Comparison of ENCODE assay signal across 9 cellular contexts in genomic region chr19:3692141-3693029, GRCh38. TPM values are rescaled to one million over a fixed set of nuclear protein-coding genes. Genes with fewer than 3 reads are reported as not detected.
DNase-seq lines count a peak whose midpoint lies in the region; ATAC-seq and TF ChIP-seq lines count a peak whose summit lies in the region.
"Had no signal": no experiment of that assay in that cellular context is flagged by ENCODE, and none has a peak within 500 bp of the region (broad histone marks: within the 10 kb centered on the region; RNA-seq: fewer than 3 reads in every experiment).

No MANE protein-coding gene starts in this region.

- peaks cover 2% of the 10 kb centered on the region for H3K9me3 Mint-ChIP-seq in activated CD8-positive, alpha-beta memory T cell treated with anti-CD3 and anti-CD28 coated beads, Interleukin-2, amount 10 ng/mL, durations not matched to agents 7 days and 5 days (ENCODE audit: low read depth)

- TF ChIP-seq CTCF in HCT116 (IDR thresholded peaks at IDR 0.05 in 2 of 3, conservative IDR thresholded peaks at IDR 0.05 in 1 of 3; ENCODE audit: borderline replicate concordance in 1 of 3, insufficient read depth in 1 of 3, low read depth in 2 of 3, low read length in 2 of 3) (peak in 2 of 3 experiments; percentile 60 to 68; a peak in 5 of 6 replicates), fibroblast of pulmonary artery (IDR thresholded peaks at IDR 0.05; ENCODE audit: low read length, missing control alignments) (peak; percentile 52)

- no peak overlapping the region for H3K9ac ChIP-seq in HCT116 (ENCODE audit: low read length)

- H3K4me1 Mint-ChIP-seq in activated CD8-positive, alpha-beta memory T cell treated with anti-CD3 and anti-CD28 coated beads, Interleukin-2, amount 10 ng/mL, durations not matched to agents 7 days and 5 days = peaks cover 43% of the 10 kb centered on the region

- H3K9me3 ChIP-seq in HCT116 (ENCODE audit: control insufficient read depth in 1 of 2, insufficient read depth in 1 of 2, low read depth in 1 of 2, low read length in 2 of 2) = no peaks in the 10 kb centered on the region

- H3K36me3 ChIP-seq in HCT116 (ENCODE audit: control insufficient read depth in 1 of 2, insufficient read depth in 2 of 2, low read length in 2 of 2) = no peaks in the 10 kb centered on the region; a peak in 1 of 4 replicates

- ATAC-seq in HCT116 (peak; percentile 77), GM19395 (IDR thresholded peaks at IDR 0.05; ENCODE audit: unreplicated experiment) (no peak), HG02970 (IDR thresholded peaks at IDR 0.05; ENCODE audit: low FRiP score, unreplicated experiment) (no peak), GM21367 (IDR thresholded peaks at IDR 0.05; ENCODE audit: unreplicated experiment) (no peak), HG02642 (IDR thresholded peaks at IDR 0.05; ENCODE audit: poor library complexity, unreplicated experiment) (no peak)
- ATAC-seq in activated CD8-positive, alpha-beta memory T cell treated with anti-CD3 and anti-CD28 coated beads, Interleukin-2, amount 10 ng/mL, durations not matched to agents 7 days and 5 days = peak; percentile 21

- RAD21 ChIA-PET in HCT116 (lab: Charles Lee; ENCODE audit: low non-redundant PET in 1 of 2, low total read pairs in 2 of 2, uncharacterized antibody in 2 of 2, unreplicated experiment in 2 of 2) = no interaction called here

- no peak overlapping the region for H3K27ac ChIP-seq in HCT116 (ENCODE audit: low read depth, low read length)

- intact Hi-C loops in HCT116 (cut with micrococcal nuclease) = no loop called here

- H3K4me1 ChIP-seq in HCT116 (ENCODE audit: control insufficient read depth in 1 of 2, insufficient read depth in 2 of 2, low read length in 2 of 2) = no peaks in the 10 kb centered on the region

- H2AFZ ChIP-seq in HCT116 (ENCODE audit: low read depth, low read length, poor library complexity, severe bottlenecking) = no peak overlapping the region

- no peak overlapping the region for H3K4me3 Mint-ChIP-seq in activated CD8-positive, alpha-beta memory T cell treated with anti-CD3 and anti-CD28 coated beads, Interleukin-2, amount 10 ng/mL, durations not matched to agents 7 days and 5 days

- H3K9me2 ChIP-seq in HCT116 (ENCODE audit: insufficient read depth) = no peaks in the 10 kb centered on the region

- H3K4me3 ChIP-seq in HCT116 (replicated peaks in 1 of 2; ENCODE audit: low read depth in 1 of 2, low read length in 2 of 2) (no peak overlapping the region), fibroblast of pulmonary artery (replicated peaks; ENCODE audit: low read depth, low read length) (no peak overlapping the region)

- CTCF ChIA-PET in HCT116 (lab: Charles Lee) = interaction anchor here (0.8 to 0.9 kb wide), 2 partner anchors 29 to 39 kb away, joined by 3 read pairs; no protein-coding TSS in a partner anchor
- CTCF ChIA-PET in activated CD8-positive, alpha-beta memory T cell treated with anti-CD3 and anti-CD28 coated beads, Interleukin-2, amount 10 ng/mL, durations not matched to agents 7 days and 5 days (lab: Charles Lee) = interaction anchor here (0.8 to 3.7 kb wide), 18 partner anchors 8 to 301 kb away, joined by 3 to 19 read pairs (median 5); partner anchors contain the start of genes PIP5K1C and TEKTIP1

- no peaks in the 10 kb centered on the region for H4K20me1 ChIP-seq in HCT116 (ENCODE audit: insufficient read depth)

- DNase-seq in HCT116 (ENCODE audit: low read depth, low spot score) (no peak), fibroblast of pulmonary artery (ENCODE audit: low read depth) (no peak)
- no peak for DNase-seq in activated CD8-positive, alpha-beta memory T cell treated with anti-CD3 and anti-CD28 coated beads, Interleukin-2, amount 10 ng/mL, durations not matched to agents 7 days and 5 days
- DNase-seq in stimulated activated CD4-positive, alpha-beta T cell treated with anti-CD3 and anti-CD28 coated beads, Interleukin-15, amount 100 ng/mL, for 24 hours = peak; percentile 65

- no peak for TF ChIP-seq RAD21 in HCT116 (IDR thresholded peaks at IDR 0.05; ENCODE audit: low read depth)

- no peak overlapping the region for H3K4me2 ChIP-seq in HCT116 (ENCODE audit: low read length)

- peaks cover 14% of the 10 kb centered on the region for H3K36me3 Mint-ChIP-seq in activated CD8-positive, alpha-beta memory T cell treated with anti-CD3 and anti-CD28 coated beads, Interleukin-2, amount 10 ng/mL, durations not matched to agents 7 days and 5 days

- H3K27ac Mint-ChIP-seq in activated CD8-positive, alpha-beta memory T cell treated with anti-CD3 and anti-CD28 coated beads, Interleukin-2, amount 10 ng/mL, durations not matched to agents 7 days and 5 days = no peak overlapping the region

- BruUV-seq in HCT116 (replicated peaks; lab: Mats Ljungman, UMichigan) = no TSS peak

- POLR2A ChIA-PET in HCT116 (lab: Charles Lee) = no interaction called here

- no peaks in the 10 kb centered on the region for H3K27me3 Mint-ChIP-seq in activated CD8-positive, alpha-beta memory T cell treated with anti-CD3 and anti-CD28 coated beads, Interleukin-2, amount 10 ng/mL, durations not matched to agents 7 days and 5 days

- no peak for TF ChIP-seq POLR2A in HCT116 (IDR thresholded peaks at IDR 0.05; ENCODE audit: borderline replicate concordance, extremely low read depth, insufficient read depth, insufficient read length)

- H3K27me3 ChIP-seq in HCT116 (ENCODE audit: insufficient read depth, low read length) = no peaks in the 10 kb centered on the region

- H3K79me2 ChIP-seq in HCT116 (ENCODE audit: insufficient read depth, low read length) = peaks cover 57% of the 10 kb centered on the region

TF ChIP-seq in HCT116, 20 proteins besides CTCF, POLR2A, EP300 and RAD21:
- no peak for TF ChIP-seq CBX3 (IDR thresholded peaks at IDR 0.05; ENCODE audit: low read depth)
- TF ChIP-seq, protein P1, sequence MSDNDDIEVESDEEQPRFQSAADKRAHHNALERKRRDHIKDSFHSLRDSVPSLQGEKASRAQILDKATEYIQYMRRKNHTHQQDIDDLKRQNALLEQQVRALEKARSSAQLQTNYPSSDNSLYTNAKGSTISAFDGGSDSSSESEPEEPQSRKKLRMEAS (IDR thresholded peaks at IDR 0.05) = no peak
- TF ChIP-seq EZH2phosphoT487 (IDR thresholded peaks at IDR 0.05; ENCODE audit: borderline replicate concordance) = no peak
- no peak for TF ChIP-seq ZFX (IDR thresholded peaks at IDR 0.05)
- TF ChIP-seq POLR2AphosphoS5 (IDR thresholded peaks at IDR 0.05; ENCODE audit: low read depth, low read length) = no peak
- TF ChIP-seq, protein P2, sequence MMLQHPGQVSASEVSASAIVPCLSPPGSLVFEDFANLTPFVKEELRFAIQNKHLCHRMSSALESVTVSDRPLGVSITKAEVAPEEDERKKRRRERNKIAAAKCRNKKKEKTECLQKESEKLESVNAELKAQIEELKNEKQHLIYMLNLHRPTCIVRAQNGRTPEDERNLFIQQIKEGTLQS (IDR thresholded peaks at IDR 0.05) = no peak
- no peak for TF ChIP-seq SRF (IDR thresholded peaks at IDR 0.05; ENCODE audit: low read depth)
- TF ChIP-seq ELF1 (IDR thresholded peaks at IDR 0.05; ENCODE audit: borderline replicate concordance, low read depth) = no peak
- TF ChIP-seq EZH2 (IDR thresholded peaks at IDR 0.05) = no peak
- TF ChIP-seq ZNF274 (IDR thresholded peaks at IDR 0.05; ENCODE audit: low read depth, low read length) = no peak
- TF ChIP-seq YY1 (IDR thresholded peaks at IDR 0.05; ENCODE audit: extremely low read depth, insufficient replicate concordance, low read depth, low read length) = no peak
- TF ChIP-seq REST (IDR thresholded peaks at IDR 0.05; ENCODE audit: low read depth) = no peak
- TF ChIP-seq FOSL1 (IDR thresholded peaks at IDR 0.05; ENCODE audit: low read depth) = no peak

RNA-seq across cellular contexts. Expression of gene PIP5K1C, which starts 7.9 kb away (rescaled TPM):
- total RNA-seq in HCT116 (2021; ENCODE audit: unreplicated experiment) = 26.9 TPM
- polyA plus RNA-seq in HCT116 (2012) = 16.5 and 16.7 TPM in 2 replicates
- total RNA-seq in activated CD8-positive, alpha-beta memory T cell treated with anti-CD3 and anti-CD28 coated beads, Interleukin-2, amount 10 ng/mL, durations not matched to agents 7 days and 5 days = 10 to 100 TPM; 23.9 to 37.7 TPM

RNA-seq across cellular contexts. Expression of gene TJP3, which starts 15.8 kb away (rescaled TPM):
- total RNA-seq in HCT116 (2021; ENCODE audit: unreplicated experiment) = 69.6 TPM
- 90.9 and 95.6 TPM in 2 replicates for polyA plus RNA-seq in HCT116 (2012)
- 1 to 10 TPM; 1.0 to 1.3 TPM for total RNA-seq in activated CD8-positive, alpha-beta memory T cell treated with anti-CD3 and anti-CD28 coated beads, Interleukin-2, amount 10 ng/mL, durations not matched to agents 7 days and 5 days
- total RNA-seq: RPMI7951 had no signal

Comparison
In these comparisons a context has a peak if more than half of its experiments do, and no peak if none do; other contexts are left out.
1. ATAC-seq: peak in HCT116 (single experiment) and activated CD8-positive, alpha-beta memory T cell treated with anti-CD3 and anti-CD28 coated beads, Interleukin-2, amount 10 ng/mL, durations not matched to agents 7 days and 5 days (single experiment); none in GM19395 (single experiment), HG02970 (single experiment), GM21367 (single experiment) and HG02642 (single experiment).
2. RNA of gene TJP3, which starts 15.8 kb away (total RNA-seq): 69.6 TPM in HCT116 (single experiment); 1.0 to 1.3 TPM in activated CD8-positive, alpha-beta memory T cell treated with anti-CD3 and anti-CD28 coated beads, Interleukin-2, amount 10 ng/mL, durations not matched to agents 7 days and 5 days; every median in the first group is over 10 times any median in the second.